In the genomic region with DNA sequence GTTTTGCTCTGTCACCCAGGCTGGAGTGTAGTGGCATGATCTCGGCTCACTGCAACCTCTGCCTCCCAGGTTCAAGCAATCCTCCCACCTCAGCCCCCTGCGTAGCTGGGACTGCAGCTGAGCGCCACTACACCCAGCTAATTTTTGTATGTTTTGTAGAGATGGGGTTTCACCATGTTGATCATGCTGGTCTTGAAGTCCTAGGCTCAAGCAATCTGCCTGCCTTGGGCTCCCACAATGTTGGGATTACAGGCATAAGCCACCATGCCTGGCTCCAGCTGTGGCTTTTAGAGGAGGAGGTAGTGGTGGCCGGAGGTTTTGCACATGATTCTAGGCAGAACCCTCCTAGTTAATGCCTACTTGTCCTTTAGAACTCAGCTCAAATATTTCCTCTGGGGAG, we compare ENCODE assay signal across 7 cellular contexts. TPM values are rescaled to one million over a fixed set of nuclear protein-coding genes. Genes with fewer than 3 reads are reported as not detected.
A peak's percentile ranks its signal among the peaks of the same experiment; 100 is the strongest.
DNase-seq lines count a peak whose midpoint lies in the region; ATAC-seq, FAIRE-seq and TF ChIP-seq lines count a peak whose summit lies in the region.
"Not testable (repeated sequence)": the region's sequence is repeated elsewhere in the genome, so short reads cannot be mapped to it uniquely, and the experiment has no call there.

No MANE protein-coding gene starts in this region.

- FAIRE-seq in HepG2 (lab: Jason Lieb, UNC) = not testable (repeated sequence)

- H3K27ac Mint-ChIP-seq in CD8-positive, alpha-beta memory T cell = peak overlapping the region in 5 of 8 donors; percentile 4 to 29 (median 15)
- not testable (repeated sequence) for H3K27ac Mint-ChIP-seq in activated T-cell treated with anti-CD3 and anti-CD28 coated beads, Interleukin-2, amount 50 U/mL, for 24 hours; endodermal cell

- H3K4me1 ChIP-seq in CD8-positive, alpha-beta memory T cell (ENCODE audit: insufficient read depth, low read length); RWPE2 (ENCODE audit: insufficient read depth, poor library complexity, severe bottlenecking); endodermal cell (ENCODE audit: control insufficient read depth, insufficient read depth, low read length); suprapubic skin: not testable (repeated sequence)
- H3K4me1 ChIP-seq in HepG2 (ENCODE audit: insufficient read depth, low read length) = peaks cover 12% of the 10 kb centered on the region

- H4K20me1 ChIP-seq in HepG2 (ENCODE audit: insufficient read depth, low read length) = not testable (repeated sequence)

- CTCF ChIA-PET in CD8-positive, alpha-beta memory T cell (lab: Charles Lee); HepG2 (lab: Yijun Ruan, JAX; ENCODE audit: low intra/inter-chr PET ratio, low total read pairs): not testable (repeated sequence)

- peaks cover 11 to 14% (median 11%) of the 10 kb centered on the region in 3 donors for H3K4me1 Mint-ChIP-seq in CD8-positive, alpha-beta memory T cell
- H3K4me1 Mint-ChIP-seq in activated T-cell treated with anti-CD3 and anti-CD28 coated beads, Interleukin-2, amount 50 U/mL, for 24 hours (ENCODE audit: low read depth); endodermal cell: not testable (repeated sequence)

- H3K27me3 ChIP-seq in CD8-positive, alpha-beta memory T cell (ENCODE audit: insufficient read depth, low read length, poor library complexity, severe bottlenecking); RWPE2 (ENCODE audit: insufficient read depth, poor library complexity, severe bottlenecking); endodermal cell (ENCODE audit: control insufficient read depth, insufficient read depth, low read length, poor library complexity, severe bottlenecking); suprapubic skin: not testable (repeated sequence)
- H3K27me3 ChIP-seq in HepG2 (ENCODE audit: control insufficient read depth in 1 of 2, insufficient read depth in 2 of 2, low read length in 2 of 2) = peaks cover 7 to 48% of the 10 kb centered on the region in 2 experiments

- H3K4me3 ChIP-seq in CD8-positive, alpha-beta memory T cell (ENCODE audit: low read length); RWPE2 (ENCODE audit: severe bottlenecking); endodermal cell (ENCODE audit: low read length); HepG2 (replicated peaks in 1 of 3; ENCODE audit: insufficient read depth in 1 of 3, low read depth in 2 of 3, low read length in 3 of 3); suprapubic skin: not testable (repeated sequence)

- not testable (repeated sequence) for H2AFZ ChIP-seq in HepG2 (ENCODE audit: low read length)

- H3K4me2 ChIP-seq in HepG2 (ENCODE audit: low read depth, low read length) = not testable (repeated sequence)

- 75 to 91% methylated on average over 1 to 4 of the region's 4 CpGs for WGBS in endodermal cell (ENCODE audit: insufficient coverage in 1 of 2, insufficient read length in 1 of 2), 2 experiments
- WGBS in HepG2 (ENCODE audit: low lambda C conversion rate) = 31% methylated on average over 4 of the region's 4 CpGs
- 90% methylated on average over 4 of the region's 4 CpGs for WGBS in suprapubic skin

- H3K27me3 Mint-ChIP-seq in CD8-positive, alpha-beta memory T cell = peaks cover 4 to 18% of the 10 kb centered on the region in 2 donors
- H3K27me3 Mint-ChIP-seq in activated T-cell treated with anti-CD3 and anti-CD28 coated beads, Interleukin-2, amount 50 U/mL, for 24 hours; endodermal cell (ENCODE audit: insufficient read depth): not testable (repeated sequence)

- H3K36me3 Mint-ChIP-seq in CD8-positive, alpha-beta memory T cell; activated T-cell treated with anti-CD3 and anti-CD28 coated beads, Interleukin-2, amount 50 U/mL, for 24 hours (ENCODE audit: low read depth); endodermal cell (ENCODE audit: low read depth): not testable (repeated sequence)

- not testable (repeated sequence) for TF ChIP-seq CTCF in RWPE2 (IDR thresholded peaks at IDR 0.05; ENCODE audit: poor library complexity, severe bottlenecking); HepG2 (CRISPR knock-in tag; IDR thresholded peaks at IDR 0.05); suprapubic skin (IDR thresholded peaks at IDR 0.05)
- TF ChIP-seq CTCF in endodermal cell (conservative IDR thresholded peaks at IDR 0.05) = peak; percentile 18

- not testable (repeated sequence) for H3K9ac ChIP-seq in endodermal cell (ENCODE audit: extremely low read depth, low read length, poor library complexity, severe bottlenecking); HepG2 (ENCODE audit: insufficient read depth, low read depth, low read length)

- ATAC-seq in RWPE2 (ENCODE audit: low read depth) = not testable (repeated sequence)
- peak; percentile 11; the same call in 2 of the 3 replicates for ATAC-seq in HepG2

- not testable (repeated sequence) for H3K4me3 Mint-ChIP-seq in CD8-positive, alpha-beta memory T cell; activated T-cell treated with anti-CD3 and anti-CD28 coated beads, Interleukin-2, amount 50 U/mL, for 24 hours; endodermal cell

- not testable (repeated sequence) for TF ChIP-seq POLR2A in HepG2 (IDR thresholded peaks at IDR 0.05; ENCODE audit: insufficient read depth in 1 of 2, low read depth in 2 of 2, low read length in 2 of 2); suprapubic skin (IDR thresholded peaks at IDR 0.05)

- not testable (repeated sequence) for DNase-seq in CD8-positive, alpha-beta memory T cell; HepG2 (ENCODE audit: low spot score)
- DNase-seq in RWPE2 (ENCODE audit: low spot score) (peak; percentile 46), endodermal cell (peak; percentile 60), posterior vena cava (ENCODE audit: low spot score) (peak; percentile 69), suprapubic skin (ENCODE audit: low spot score in 2 of 2) (peak; percentile 46 to 69)
- DNase-seq in activated T-cell treated with anti-CD3 and anti-CD28 coated beads, Interleukin-2, amount 50 U/mL, for 24 hours = peak; percentile 26

- intact Hi-C loops in HepG2 (cut with micrococcal nuclease; ENCODE audit: unreplicated experiment) = not testable (repeated sequence)
- intact Hi-C loops in posterior vena cava (cut with DNase I) = loop anchor here in 1 of 2 donors (5.0 kb wide), 1 partner anchor 1130 kb away; no protein-coding TSS in a partner anchor

- POLR2A ChIA-PET in CD8-positive, alpha-beta memory T cell (lab: Charles Lee); HepG2 (lab: Yijun Ruan, JAX): not testable (repeated sequence)

- not testable (repeated sequence) for H3K27ac ChIP-seq in CD8-positive, alpha-beta memory T cell (ENCODE audit: low read depth, low read length); RWPE2 (ENCODE audit: poor library complexity, severe bottlenecking); endodermal cell (ENCODE audit: low read depth, low read length); HepG2 (ENCODE audit: extremely low read length, insufficient read depth, low read length); suprapubic skin

- not testable (repeated sequence) for H3K79me2 ChIP-seq in HepG2 (ENCODE audit: insufficient read depth, low read length)

- TF ChIP-seq EP300 in HepG2 (IDR thresholded peaks at IDR 0.05; ENCODE audit: low read depth in 2 of 2, low read length in 2 of 2); HepG2 (CRISPR knock-in tag; IDR thresholded peaks at IDR 0.05; ENCODE audit: borderline replicate concordance); suprapubic skin (IDR thresholded peaks at IDR 0.05): not testable (repeated sequence)

- in situ Hi-C loops in HepG2 (cut with HindIII; ENCODE audit: extremely low pct_ligation_motif_present, low pct_unique_long_range_greater_than_20kb) = loop anchor here (25.0 kb wide), 2 partner anchors 255 to 770 kb away; no protein-coding TSS in a partner anchor

- H3K9me3 ChIP-seq in CD8-positive, alpha-beta memory T cell (ENCODE audit: low read length); RWPE2 (ENCODE audit: severe bottlenecking); endodermal cell (ENCODE audit: control insufficient read depth, low read length); HepG2 (ENCODE audit: low read length); suprapubic skin: not testable (repeated sequence)

- H3K9me3 Mint-ChIP-seq in CD8-positive, alpha-beta memory T cell; activated T-cell treated with anti-CD3 and anti-CD28 coated beads, Interleukin-2, amount 50 U/mL, for 24 hours; endodermal cell: not testable (repeated sequence)

- TF ChIP-seq RAD21 in HepG2 (CRISPR knock-in tag; IDR thresholded peaks at IDR 0.05) = not testable (repeated sequence)

- BruUV-seq in HepG2 (replicated peaks; lab: Mats Ljungman, UMichigan) = not testable (repeated sequence)

- H3K36me3 ChIP-seq in CD8-positive, alpha-beta memory T cell (ENCODE audit: insufficient read depth, low read length); RWPE2 (ENCODE audit: low read depth); endodermal cell (ENCODE audit: control insufficient read depth, insufficient read depth, low read length); HepG2 (replicated peaks in 1 of 2; ENCODE audit: control insufficient read depth in 1 of 2, insufficient read depth in 2 of 2, low read length in 2 of 2); suprapubic skin: not testable (repeated sequence)

RNA-seq across cellular contexts. Expression of a gene that starts 31.9 kb away (rescaled TPM):
- 10 to 100 TPM; 73.8 to 74.2 TPM for total RNA-seq in CD8-positive, alpha-beta memory T cell
- polyA plus RNA-seq in CD8-positive, alpha-beta memory T cell = 120 TPM
- 100 to 1,000 TPM; 145 to 149 TPM for total RNA-seq in endodermal cell
- polyA plus RNA-seq in endodermal cell (2013, experiment 1 of 2) = 188 TPM
- polyA plus RNA-seq in endodermal cell (2013, experiment 2 of 2) = 168 TPM
- total RNA-seq in HepG2 (2016; rRNA removed; fragmentation: Illumina TruSeq; extraction: Trizol) = 175 and 204 TPM in 2 replicates
- 260 and 296 TPM in 2 replicates for total RNA-seq in HepG2 (2016; cell fraction: cytosol; rRNA removed; fragmentation: Illumina TruSeq; extraction: Trizol; ENCODE audit: low read depth)
- 189 and 192 TPM in 2 replicates for total RNA-seq in HepG2 (2016; cell fraction: insoluble cytoplasmic fraction; rRNA removed; fragmentation: Illumina TruSeq; extraction: Trizol)
- total RNA-seq in HepG2 (2016; cell fraction: membrane; rRNA removed; fragmentation: Illumina TruSeq; extraction: Trizol) = 531 and 570 TPM in 2 replicates
- total RNA-seq in HepG2 (2016; cell fraction: nucleus; rRNA removed; fragmentation: Illumina TruSeq; extraction: Trizol) = 102 and 120 TPM in 2 replicates
- polyA plus RNA-seq in HepG2 (2011; rRNA removed) = 96.9 and 123 TPM in 2 replicates
- polyA plus RNA-seq in HepG2 (2011; cell fraction: cytosol; rRNA removed) = 57.9 and 89.7 TPM in 2 replicates
- 22.0 and 27.5 TPM in 2 replicates for polyA plus RNA-seq in HepG2 (2011; cell fraction: nucleus; rRNA removed)
- 128 and 134 TPM in 2 replicates for polyA plus RNA-seq in HepG2 (2012)
- 385 and 459 TPM in 2 replicates for polyA plus RNA-seq in HepG2 (2016; cell fraction: cytosol; fragmentation: Illumina TruSeq; extraction: Trizol; ENCODE audit: low read depth)
- 218 and 221 TPM in 2 replicates for polyA plus RNA-seq in HepG2 (2016; cell fraction: insoluble cytoplasmic fraction; fragmentation: Illumina TruSeq; extraction: Trizol; ENCODE audit: low read depth)
- 534 and 554 TPM in 2 replicates for polyA plus RNA-seq in HepG2 (2016; cell fraction: membrane; fragmentation: Illumina TruSeq; extraction: Trizol; ENCODE audit: low read depth)
- polyA plus RNA-seq in HepG2 (2016; cell fraction: nucleus; fragmentation: Illumina TruSeq; extraction: Trizol; ENCODE audit: insufficient read depth, low read depth) = 143 and 144 TPM in 2 replicates
- 23.0 and 41.2 TPM in 2 replicates for polyA minus RNA-seq in HepG2 (2011; rRNA and poly(A)+ RNA removed; ENCODE audit: low replicate concordance)
- 66.7 and 68.9 TPM in 2 replicates for polyA minus RNA-seq in HepG2 (2011; cell fraction: cytosol; rRNA and poly(A)+ RNA removed)
- polyA minus RNA-seq in HepG2 (2011; cell fraction: nucleus; rRNA and poly(A)+ RNA removed) = 50.9 and 56.4 TPM in 2 replicates
- 10 to 100 TPM; 59.6 to 62.0 TPM for total RNA-seq in posterior vena cava
- total RNA-seq in suprapubic skin = 100 to 1,000 TPM in 1 of 4 donors, 10 to 100 TPM in 3; 76.3 to 105 (median 85.7) TPM
